In the genomic region with DNA sequence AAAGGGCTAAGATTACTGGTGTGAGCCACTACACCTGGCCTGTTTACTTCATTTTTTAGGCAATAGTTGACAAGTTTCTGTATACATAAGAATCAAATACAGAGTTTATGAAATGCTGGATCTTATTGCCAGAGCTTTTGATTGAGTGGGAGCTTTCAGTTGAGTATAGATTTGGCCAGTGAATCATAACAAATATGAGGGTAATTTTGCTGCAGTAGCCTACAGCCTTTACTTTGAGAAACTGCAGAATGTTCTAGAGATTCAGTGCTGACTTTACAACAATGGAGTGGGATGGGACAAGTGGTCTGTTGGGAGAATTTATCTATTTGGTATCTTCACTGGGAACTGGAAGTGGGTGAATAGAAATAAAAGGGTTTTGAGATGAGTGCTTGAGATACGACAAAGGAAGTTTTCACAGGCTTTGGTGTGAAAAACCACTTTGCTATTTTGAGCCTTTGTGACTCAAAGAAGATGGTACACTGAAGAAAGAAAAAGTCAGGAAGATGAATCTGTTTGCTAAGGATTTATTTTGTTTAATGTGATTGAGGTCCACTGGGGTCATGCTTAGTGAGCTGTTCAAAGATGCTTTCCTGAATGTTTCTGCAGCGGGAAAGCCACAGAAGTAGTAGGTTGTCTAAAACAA, we compare ENCODE assay signal across 18 cellular contexts.
A peak's percentile ranks its signal among the peaks of the same experiment; 100 is the strongest.
DNase-seq lines count a peak whose midpoint lies in the region; ATAC-seq and TF ChIP-seq lines count a peak whose summit lies in the region.
"Had no signal": no experiment of that assay in that cellular context is flagged by ENCODE, and none has a peak within 500 bp of the region (broad histone marks: within the 10 kb centered on the region; RNA-seq: fewer than 3 reads in every experiment).

No MANE protein-coding gene starts in this region.

- no peaks in the 10 kb centered on the region for H3K27me3 ChIP-seq in upper lobe of right lung
- H3K27me3 ChIP-seq: breast epithelium, esophagus squamous epithelium had no signal

- no peak overlapping the region for H3K4me3 Mint-ChIP-seq in activated CD4-positive, alpha-beta T cell treated with anti-CD3 and anti-CD28 coated beads, Interleukin-2, amount 10 ng/mL, durations not matched to agents 24 days and 14 days
- no peak overlapping the region for H3K4me3 Mint-ChIP-seq in activated CD4-positive, alpha-beta T cell treated with anti-CD3 and anti-CD28 coated beads, Interleukin-2, amount 10 ng/mL, durations not matched to agents 7 days and 5 days
- H3K4me3 Mint-ChIP-seq in stimulated activated memory B cell treated with anti-CD40 and anti-IgM and Interleukin-4, amounts not matched to agents 10 μg/mL and 1 μg/mL and 100 μg/mL, for 72 hours, result no peak overlapping the region
- H3K4me3 Mint-ChIP-seq: CD8-positive, alpha-beta T cell; T-cell had no signal

- H3K27me3 Mint-ChIP-seq in activated CD4-positive, alpha-beta T cell treated with anti-CD3 and anti-CD28 coated beads, Interleukin-2, amount 10 ng/mL, durations not matched to agents 24 days and 14 days, result peaks cover 3% of the 10 kb centered on the region
- no peaks in the 10 kb centered on the region for H3K27me3 Mint-ChIP-seq in activated CD4-positive, alpha-beta T cell treated with anti-CD3 and anti-CD28 coated beads, Interleukin-2, amount 10 ng/mL, durations not matched to agents 7 days and 5 days
- no peaks in the 10 kb centered on the region for H3K27me3 Mint-ChIP-seq in stimulated activated memory B cell treated with anti-CD40 and anti-IgM and Interleukin-4, amounts not matched to agents 10 μg/mL and 1 μg/mL and 100 μg/mL, for 72 hours

- CTCF ChIA-PET in activated CD4-positive, alpha-beta T cell treated with anti-CD3 and anti-CD28 coated beads, Interleukin-2, amount 10 ng/mL, durations not matched to agents 7 days and 5 days (lab: Charles Lee), result no interaction called here

- H3K9me3 ChIP-seq in upper lobe of right lung, result no peaks in the 10 kb centered on the region
- H3K9me3 ChIP-seq: breast epithelium, esophagus squamous epithelium, mucosa of descending colon had no signal

- POLR2A ChIA-PET in activated CD4-positive, alpha-beta T cell treated with anti-CD3 and anti-CD28 coated beads, Interleukin-2, amount 10 ng/mL, durations not matched to agents 7 days and 5 days (lab: Charles Lee), result no interaction called here

- H3K4me1 Mint-ChIP-seq in activated CD4-positive, alpha-beta T cell treated with anti-CD3 and anti-CD28 coated beads, Interleukin-2, amount 10 ng/mL, durations not matched to agents 24 days and 14 days, result peaks cover 9% of the 10 kb centered on the region
- peaks cover 11% of the 10 kb centered on the region for H3K4me1 Mint-ChIP-seq in activated CD4-positive, alpha-beta T cell treated with anti-CD3 and anti-CD28 coated beads, Interleukin-2, amount 10 ng/mL, durations not matched to agents 7 days and 5 days
- H3K4me1 Mint-ChIP-seq in stimulated activated memory B cell treated with anti-CD40 and anti-IgM and Interleukin-4, amounts not matched to agents 10 μg/mL and 1 μg/mL and 100 μg/mL, for 72 hours, result peaks cover 22% of the 10 kb centered on the region

- H3K4me3 ChIP-seq in fibroblast of mammary gland (ENCODE audit: control insufficient read depth, low read depth, low read length), result no peak overlapping the region
- H3K4me3 ChIP-seq in upper lobe of right lung, result no peak overlapping the region
- H3K4me3 ChIP-seq: breast epithelium, esophagus squamous epithelium, mucosa of descending colon, skin epidermis had no signal

- intact Hi-C loops in activated CD4-positive, alpha-beta T cell treated with anti-CD3 and anti-CD28 coated beads, Interleukin-2, amount 10 ng/mL, durations not matched to agents 24 days and 14 days (cut with micrococcal nuclease), result no loop called here
- intact Hi-C loops in upper lobe of right lung (cut with DNase I), result no loop called here

- H3K27ac ChIP-seq in upper lobe of right lung, result no peak overlapping the region
- H3K27ac ChIP-seq: breast epithelium, esophagus squamous epithelium, skin epidermis had no signal

- no peak for TF ChIP-seq CTCF in fibroblast of mammary gland (conservative IDR thresholded peaks at IDR 0.05; ENCODE audit: control insufficient read depth, insufficient read depth, low read depth, low read length)
- no peak for TF ChIP-seq CTCF in upper lobe of right lung (IDR thresholded peaks at IDR 0.05)

- no peaks in the 10 kb centered on the region for H3K36me3 ChIP-seq in upper lobe of right lung
- H3K36me3 ChIP-seq: breast epithelium, esophagus squamous epithelium had no signal

- peak; percentile 50 for ATAC-seq in HG03066 (IDR thresholded peaks at IDR 0.05; ENCODE audit: low read depth, unreplicated experiment)
- no peak for ATAC-seq in stimulated activated memory B cell treated with anti-CD40 and anti-IgM and Interleukin-4, amounts not matched to agents 10 μg/mL and 1 μg/mL and 100 μg/mL, for 72 hours
- ATAC-seq in upper lobe of right lung, result no peak
- ATAC-seq: CD8-positive, alpha-beta T cell; mucosa of descending colon; T-cell had no signal

- H3K9me3 Mint-ChIP-seq in activated CD4-positive, alpha-beta T cell treated with anti-CD3 and anti-CD28 coated beads, Interleukin-2, amount 10 ng/mL, durations not matched to agents 24 days and 14 days, result no peaks in the 10 kb centered on the region
- no peaks in the 10 kb centered on the region for H3K9me3 Mint-ChIP-seq in activated CD4-positive, alpha-beta T cell treated with anti-CD3 and anti-CD28 coated beads, Interleukin-2, amount 10 ng/mL, durations not matched to agents 7 days and 5 days
- peaks cover 9% of the 10 kb centered on the region for H3K9me3 Mint-ChIP-seq in stimulated activated memory B cell treated with anti-CD40 and anti-IgM and Interleukin-4, amounts not matched to agents 10 μg/mL and 1 μg/mL and 100 μg/mL, for 72 hours
- H3K9me3 Mint-ChIP-seq: T-cell had no signal

- H3K4me1 ChIP-seq in upper lobe of right lung, result no peaks in the 10 kb centered on the region
- H3K4me1 ChIP-seq: breast epithelium, esophagus squamous epithelium had no signal

- DNase-seq in activated CD4-positive, alpha-beta T cell treated with anti-CD3 and anti-CD28 coated beads, Interleukin-2, amount 10 ng/mL, durations not matched to agents 24 days and 14 days, result peak; percentile 25
- DNase-seq in activated CD4-positive, alpha-beta T cell treated with anti-CD3 and anti-CD28 coated beads, Interleukin-2, amount 10 ng/mL, durations not matched to agents 7 days and 5 days, result no peak
- DNase-seq in fibroblast of mammary gland (ENCODE audit: low read depth) (peak; percentile 35), iPS-NIHi11 (ENCODE audit: low spot score) (no peak), upper lobe of right lung (no peak)
- DNase-seq in activated effector memory CD4-positive, alpha-beta T cell treated with anti-CD3 and anti-CD28 coated beads, Interleukin-2, amount 50 U/mL, for 16 hours, result no peak
- DNase-seq: activated CD4-positive, CD25-positive, alpha-beta regulatory T cell; activated naive CD4-positive, alpha-beta T cell; CD8-positive, alpha-beta T cell; esophagus squamous epithelium; hippocampal formation; mucosa of descending colon; NCI-H2171; T-cell had no signal

- H3K36me3 Mint-ChIP-seq in activated CD4-positive, alpha-beta T cell treated with anti-CD3 and anti-CD28 coated beads, Interleukin-2, amount 10 ng/mL, durations not matched to agents 24 days and 14 days (ENCODE audit: low read depth), result no peaks in the 10 kb centered on the region
- no peaks in the 10 kb centered on the region for H3K36me3 Mint-ChIP-seq in activated CD4-positive, alpha-beta T cell treated with anti-CD3 and anti-CD28 coated beads, Interleukin-2, amount 10 ng/mL, durations not matched to agents 7 days and 5 days (ENCODE audit: low read depth)
- peaks cover 20% of the 10 kb centered on the region for H3K36me3 Mint-ChIP-seq in stimulated activated memory B cell treated with anti-CD40 and anti-IgM and Interleukin-4, amounts not matched to agents 10 μg/mL and 1 μg/mL and 100 μg/mL, for 72 hours
- H3K36me3 Mint-ChIP-seq: CD8-positive, alpha-beta T cell; T-cell had no signal

- no peak overlapping the region for H3K27ac Mint-ChIP-seq in activated CD4-positive, alpha-beta T cell treated with anti-CD3 and anti-CD28 coated beads, Interleukin-2, amount 10 ng/mL, durations not matched to agents 24 days and 14 days
- H3K27ac Mint-ChIP-seq in activated CD4-positive, alpha-beta T cell treated with anti-CD3 and anti-CD28 coated beads, Interleukin-2, amount 10 ng/mL, durations not matched to agents 7 days and 5 days, result no peak overlapping the region
- peak overlapping the region; percentile 9 for H3K27ac Mint-ChIP-seq in stimulated activated memory B cell treated with anti-CD40 and anti-IgM and Interleukin-4, amounts not matched to agents 10 μg/mL and 1 μg/mL and 100 μg/mL, for 72 hours
- H3K27ac Mint-ChIP-seq: CD8-positive, alpha-beta T cell; T-cell had no signal

Comparison
In these comparisons a context has a peak if more than half of its experiments do, and no peak if none do; other contexts are left out.
1. DNase-seq: peak in activated CD4-positive, alpha-beta T cell treated with anti-CD3 and anti-CD28 coated beads, Interleukin-2, amount 10 ng/mL, durations not matched to agents 24 days and 14 days (single experiment) and fibroblast of mammary gland (single experiment); none in activated CD4-positive, alpha-beta T cell treated with anti-CD3 and anti-CD28 coated beads, Interleukin-2, amount 10 ng/mL, durations not matched to agents 7 days and 5 days (single experiment), activated effector memory CD4-positive, alpha-beta T cell treated with anti-CD3 and anti-CD28 coated beads, Interleukin-2, amount 50 U/mL, for 16 hours (single experiment), iPS-NIHi11 (single experiment) and upper lobe of right lung (single experiment).